In the genomic region with DNA sequence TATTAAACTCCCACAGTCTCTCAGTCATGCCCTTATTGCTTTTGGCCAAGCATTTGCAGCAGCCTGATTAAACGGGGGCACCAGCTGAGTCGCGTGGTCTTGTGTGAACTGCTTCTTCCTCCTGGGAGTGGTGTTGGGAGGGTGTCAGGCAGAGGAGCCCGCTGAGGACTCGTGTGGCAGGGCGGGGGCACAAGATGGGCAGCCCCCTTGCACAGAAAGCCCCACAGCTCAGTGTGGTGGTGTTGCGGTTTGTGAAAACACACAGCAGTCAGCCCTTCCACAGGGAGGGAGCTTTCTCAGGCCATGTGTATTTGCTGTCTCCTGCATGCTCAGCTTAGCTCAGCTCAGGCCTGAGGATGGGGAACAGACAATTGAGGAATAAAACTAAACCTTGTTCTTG, we compare ENCODE assay signal across 17 cellular contexts. TPM values are rescaled to one million over a fixed set of nuclear protein-coding genes. Genes with fewer than 3 reads are reported as not detected.
"Had no signal": no experiment of that assay in that cellular context is flagged by ENCODE, and none has a peak within 500 bp of the region (broad histone marks: within the 10 kb centered on the region; RNA-seq: fewer than 3 reads in every experiment).

No MANE protein-coding gene starts in this region.

- H3K9me3 ChIP-seq: gastroesophageal sphincter, lower lobe of right lung, sigmoid colon, SK-N-SH, thoracic aorta had no signal

- ATAC-seq: gastroesophageal sphincter, lower lobe of right lung, WTC11 had no signal

- H3K27me3 ChIP-seq: gastroesophageal sphincter, sigmoid colon had no signal

- H3K9ac ChIP-seq: SK-N-SH had no signal

- H3K27ac ChIP-seq: gastroesophageal sphincter, lower lobe of right lung, sigmoid colon, thoracic aorta had no signal

- DNase-seq: activated CD4-positive, alpha-beta T cell treated with anti-CD3 and anti-CD28 coated beads, Interleukin-2, amount 10 ng/mL, durations not matched to agents 24 days and 14 days; activated T-cell treated with anti-CD3 and anti-CD28 coated beads, Interleukin-2, amount 50 U/mL, for 1 hour; cortex of kidney; effector CD8-positive, alpha-beta T cell; lower lobe of right lung; midbrain; occipital lobe; sigmoid colon; SK-N-SH; stimulated activated CD4-positive, alpha-beta T cell treated with anti-CD3 and anti-CD28 coated beads, Interleukin-12 subunit alpha, Interleukin-12 subunit beta, amount 100 ng/mL, for 4 hours; stimulated activated CD4-positive, alpha-beta T cell treated with anti-CD3 and anti-CD28 coated beads, Interleukin-2, amount 100 ng/mL, for 48 hours had no signal

- H3K36me3 Mint-ChIP-seq: WTC11 had no signal

- H3K9me3 Mint-ChIP-seq: activated CD4-positive, alpha-beta T cell treated with anti-CD3 and anti-CD28 coated beads, Interleukin-2, amount 10 ng/mL, durations not matched to agents 24 days and 14 days; stimulated activated naive CD8-positive, alpha-beta T cell treated with anti-CD3 and anti-CD28 coated beads, Interleukin-15, Interleukin-2, amounts not matched to agents 100 ng/mL and 50 ng/mL, for 24 hours; T-helper 1 cell treated with Interleukin-12 subunit alpha and Interleukin-12 subunit beta and Interleukin-4 antibody, amounts not matched to agents 30 μg/mL and 1 μg/mL, for 36 hours; WTC11 had no signal

- H3K4me3 ChIP-seq: gastroesophageal sphincter, lower lobe of right lung, sigmoid colon, thoracic aorta had no signal

- H3K4me2 ChIP-seq: SK-N-SH had no signal

- H3K27me3 Mint-ChIP-seq: activated CD4-positive, alpha-beta T cell treated with anti-CD3 and anti-CD28 coated beads, Interleukin-2, amount 10 ng/mL, durations not matched to agents 24 days and 14 days; stimulated activated naive CD8-positive, alpha-beta T cell treated with anti-CD3 and anti-CD28 coated beads, Interleukin-15, Interleukin-2, amounts not matched to agents 100 ng/mL and 50 ng/mL, for 24 hours had no signal

- H3K4me3 Mint-ChIP-seq: WTC11 had no signal

- H3K27ac Mint-ChIP-seq: activated CD4-positive, alpha-beta T cell treated with anti-CD3 and anti-CD28 coated beads, Interleukin-2, amount 10 ng/mL, durations not matched to agents 24 days and 14 days had no signal

RNA-seq across cellular contexts. Expression of a gene that starts 47.3 kb away (rescaled TPM):
- total RNA-seq: cardiac septum, gastroesophageal sphincter, lower lobe of right lung, thoracic aorta had no signal
